Comparison of ENCODE assay signal across 25 cellular contexts in genomic region chrX:21207080-21207479, GRCh38.
"Had no signal": no experiment of that assay in that cellular context is flagged by ENCODE, and none has a peak within 500 bp of the region (broad histone marks: within the 10 kb centered on the region; RNA-seq: fewer than 3 reads in every experiment).

No MANE protein-coding gene starts in this region.

- H3K9me3 ChIP-seq: ovary, right lobe of liver, sigmoid colon, thoracic aorta, thyroid gland, upper lobe of left lung, uterus had no signal

- FAIRE-seq: small intestine had no signal

- H3K36me3 ChIP-seq: neural progenitor cell, ovary, right lobe of liver, sigmoid colon, stomach, thoracic aorta, thyroid gland, tibial nerve, upper lobe of left lung, uterus had no signal

- H3K27ac ChIP-seq: neural progenitor cell, ovary, parathyroid adenoma, psoas muscle, right lobe of liver, sigmoid colon, stomach, thoracic aorta, thyroid gland, tibial nerve, upper lobe of left lung, uterus had no signal

- H3K4me1 ChIP-seq: neural progenitor cell, parathyroid adenoma, psoas muscle, right lobe of liver, sigmoid colon, stomach, thyroid gland, tibial nerve, upper lobe of left lung, uterus had no signal

- DNase-seq: natural killer cell; occipital lobe; ovary; posterior cingulate gyrus; psoas muscle; right cardiac atrium; right lobe of liver; sigmoid colon; small intestine; stimulated activated CD4-positive, alpha-beta T cell treated with anti-CD3 and anti-CD28 coated beads, Interleukin-15, amount 100 ng/mL, for 24 hours; stimulated activated CD4-positive, alpha-beta T cell treated with anti-CD3 and anti-CD28 coated beads, Interleukin-2, amount 100 ng/mL, for 24 hours; stimulated activated CD4-positive, alpha-beta T cell treated with anti-CD3 and anti-CD28 coated beads, Interleukin-2, amount 100 ng/mL, for 48 hours; stimulated activated CD4-positive, alpha-beta T cell treated with anti-CD3 and anti-CD28 coated beads, Interleukin-4, amount 100 ng/mL, for 24 hours; stimulated activated naive B cell treated with anti-CD40 and anti-IgM and Interleukin-4, amounts not matched to agents 10 μg/mL and 1 μg/mL and 100 μg/mL, for 72 hours; stimulated activated naive CD4-positive, alpha-beta T cell treated with Interleukin-2 at 50 U/mL for 16 hours; stomach; thyroid gland; trophoblast cell; upper lobe of left lung; uterus had no signal

- ATAC-seq: natural killer cell; psoas muscle; right cardiac atrium; right lobe of liver; stimulated activated effector memory CD8-positive, alpha-beta T cell treated with anti-CD3 and anti-CD28 coated beads, Interleukin-12 subunit alpha, Interleukin-12 subunit beta, amount 100 ng/mL, for 72 hours; stimulated activated naive B cell treated with anti-CD40 and anti-IgM and Interleukin-4, amounts not matched to agents 10 μg/mL and 1 μg/mL and 100 μg/mL, for 72 hours had no signal

- H3K4me3 ChIP-seq: neural progenitor cell, ovary, psoas muscle, right lobe of liver, sigmoid colon, stomach, thoracic aorta, thyroid gland, tibial nerve, upper lobe of left lung, uterus had no signal
